28 cellular contexts compared by ENCODE assay signal in the genomic region with DNA sequence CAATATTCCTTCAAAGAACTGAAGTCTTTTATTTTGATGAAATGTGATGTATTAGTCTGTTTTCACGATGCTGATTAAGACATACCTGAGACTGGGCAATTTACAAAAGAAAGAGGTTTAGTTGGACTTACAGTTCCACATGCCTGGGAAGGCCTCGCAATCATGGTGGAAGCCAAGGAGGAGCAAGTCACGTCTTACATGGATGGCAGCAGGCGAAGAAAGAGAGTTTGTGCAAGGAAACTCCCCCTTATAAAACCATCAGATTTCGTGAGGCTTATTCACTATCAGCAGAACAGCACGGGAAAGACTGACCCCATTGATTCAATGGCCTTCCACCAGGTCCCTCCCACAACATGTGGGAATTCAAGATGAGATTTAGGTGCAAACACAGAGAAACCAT.
"Had no signal": no experiment of that assay in that cellular context is flagged by ENCODE, and none has a peak within 500 bp of the region (broad histone marks: within the 10 kb centered on the region; RNA-seq: fewer than 3 reads in every experiment).

No MANE protein-coding gene starts in this region.

- H3K4me3 ChIP-seq: colonic mucosa, coronary artery, dorsolateral prefrontal cortex, esophagus muscularis mucosa, esophagus squamous epithelium, gastrocnemius medialis, gastroesophageal sphincter, heart left ventricle, heart right ventricle, hepatocyte had no signal

- H3K79me2 ChIP-seq: hepatocyte had no signal

- H3K9me3 ChIP-seq: colonic mucosa, gastrocnemius medialis had no signal

- H3K36me3 ChIP-seq: colonic mucosa, esophagus muscularis mucosa, esophagus squamous epithelium, gastrocnemius medialis, gastroesophageal sphincter, heart left ventricle, heart right ventricle had no signal

- H3K4me1 ChIP-seq: colonic mucosa, esophagus muscularis mucosa, esophagus squamous epithelium, foreskin keratinocyte, gastrocnemius medialis, gastroesophageal sphincter, heart left ventricle, heart right ventricle had no signal

- DNase-seq: colonic mucosa; cortex of kidney; dermis blood vessel endothelial cell; dorsolateral prefrontal cortex; effector CD4-positive, alpha-beta T cell; effector CD8-positive, alpha-beta T cell; effector memory CD4-positive, alpha-beta T cell; effector memory CD8-positive, alpha-beta T cell; endodermal cell; erythroblast; esophagus squamous epithelium; foreskin fibroblast; foreskin keratinocyte; foreskin melanocyte; gastrocnemius medialis; glutamatergic neuron; head of caudate nucleus; heart left ventricle; heart right ventricle had no signal

- H3K27ac ChIP-seq: colonic mucosa, coronary artery, dorsolateral prefrontal cortex, epithelial cell of prostate, esophagus muscularis mucosa, esophagus squamous epithelium, foreskin keratinocyte, gastrocnemius medialis, gastroesophageal sphincter, heart left ventricle, heart right ventricle, hepatocyte had no signal

- H3K4me2 ChIP-seq: hepatocyte had no signal

- ATAC-seq: effector memory CD8-positive, alpha-beta T cell; esophagus mucosa; foreskin keratinocyte; gastrocnemius medialis; gastroesophageal sphincter; heart left ventricle; heart right ventricle had no signal

- H2AFZ ChIP-seq: hepatocyte had no signal

- H3K27me3 ChIP-seq: colonic mucosa, dorsolateral prefrontal cortex, esophagus muscularis mucosa, esophagus squamous epithelium, foreskin keratinocyte, gastrocnemius medialis, gastroesophageal sphincter, heart left ventricle, heart right ventricle, hepatocyte had no signal

- FAIRE-seq: colon, endometrium, endothelial cell of umbilical vein had no signal
